In genomic region chr12:113788020-113788856, GRCh38 we compare ENCODE assay signal across 1 cellular context.
A peak's percentile ranks its signal among the peaks of the same experiment; 100 is the strongest.
TF ChIP-seq lines count a peak whose summit lies in the region.

No MANE protein-coding gene starts in this region.

TF ChIP-seq in K562, 482 proteins besides CTCF, POLR2A, EP300 and RAD21 (continued from another document and continues in another):
- TF ChIP-seq FOXP4 (CRISPR knock-in tag; IDR thresholded peaks at IDR 0.05; ENCODE audit: borderline replicate concordance) (no peak), SMARCB1 (IDR thresholded peaks at IDR 0.05; ENCODE audit: insufficient read length, low read depth) (no peak), ZNF124 (CRISPR knock-in tag; IDR thresholded peaks at IDR 0.05) (no peak), ZFP91 (CRISPR knock-in tag; IDR thresholded peaks at IDR 0.05) (no peak), ZBTB1 (CRISPR knock-in tag; IDR thresholded peaks at IDR 0.05; ENCODE audit: borderline replicate concordance, low read depth) (no peak), STAT5A (IDR thresholded peaks at IDR 0.05; ENCODE audit: borderline replicate concordance, low read length) (no peak), HEY1 (CRISPR knock-in tag; IDR thresholded peaks at IDR 0.05; ENCODE audit: borderline replicate concordance) (no peak), MTA2 (IDR thresholded peaks at IDR 0.05; ENCODE audit: low read depth) (0 out of 2 replicates have a peak, but pooled peaks have one; percentile 21), CHD4 (IDR thresholded peaks at IDR 0.05; ENCODE audit: insufficient read depth, insufficient replicate concordance, low read depth, low read length, poor library complexity, severe bottlenecking) (no peak), MBD2 (IDR thresholded peaks at IDR 0.05; ENCODE audit: borderline replicate concordance, low read depth) (no peak), ZNF785 (CRISPR knock-in tag; IDR thresholded peaks at IDR 0.05) (no peak), FOS (IDR thresholded peaks at IDR 0.05; ENCODE audit: extremely low read depth, insufficient read length) (no peak), ZBTB2 (IDR thresholded peaks at IDR 0.05) (0 out of 2 replicates have a peak, but pooled peaks have one; percentile 72), SIN3B (IDR thresholded peaks at IDR 0.05; ENCODE audit: low read depth) (no peak), ZBTB5 (IDR thresholded peaks at IDR 0.05) (peak; percentile 59; the same call in 1 of the 2 replicates), SMARCE1 (IDR thresholded peaks at IDR 0.05) (peak; percentile 55; the same call in 1 of the 2 replicates), ZNF282 (CRISPR knock-in tag; IDR thresholded peaks at IDR 0.05) (no peak), HNRNPUL1 (IDR thresholded peaks at IDR 0.05; ENCODE audit: low read length) (no peak), GTF2E2 (tag; IDR thresholded peaks at IDR 0.05) (no peak), OTX1 (CRISPR knock-in tag; IDR thresholded peaks at IDR 0.05) (peak; percentile 71; the same call in 1 of the 2 replicates), MNT (conservative IDR thresholded peaks at IDR 0.05) (0 out of 4 replicates have a peak, but pooled peaks of 1 of the 2 experiments have one; percentile 31), TSHZ1 (CRISPR knock-in tag; IDR thresholded peaks at IDR 0.05) (no peak), EP400 (IDR thresholded peaks at IDR 0.05) (no peak), PHTF2 (CRISPR knock-in tag; IDR thresholded peaks at IDR 0.05) (no peak), SETDB1 (IDR thresholded peaks at IDR 0.05; ENCODE audit: low read length) (no peak), ZNF384 (IDR thresholded peaks at IDR 0.05; ENCODE audit: low read depth, low read length) (no peak), KAT8 (IDR thresholded peaks at IDR 0.05; ENCODE audit: low read depth) (no peak), SMARCA5 (IDR thresholded peaks at IDR 0.05) (no peak), JUNB (CRISPR knock-in tag; conservative IDR thresholded peaks at IDR 0.05) (no peak), ZNF316 (IDR thresholded peaks at IDR 0.05) (no peak; the same call in 1 of the 2 replicates), RNF219 (CRISPR knock-in tag; IDR thresholded peaks at IDR 0.05) (no peak)
